ENCODE assay signal across 1 cellular context in genomic region chr5:172188893-172189692, GRCh38.
TF ChIP-seq lines count a peak whose summit lies in the region.

No MANE protein-coding gene starts in this region.

TF ChIP-seq in IMR-90, 13 proteins besides CTCF, POLR2A, EP300 and RAD21:
- no peak for TF ChIP-seq RFX5 (IDR thresholded peaks at IDR 0.05; ENCODE audit: low read depth, low read length)
- no peak; the same call in 1 of the 2 replicates for TF ChIP-seq BHLHE40 (IDR thresholded peaks at IDR 0.05; ENCODE audit: low read depth, low read length)
- TF ChIP-seq CHD1 (IDR thresholded peaks at IDR 0.05; ENCODE audit: low read depth, low read length) = no peak
- no peak for TF ChIP-seq RCOR1 (IDR thresholded peaks at IDR 0.05; ENCODE audit: insufficient replicate concordance, low read length)
- TF ChIP-seq MAZ (IDR thresholded peaks at IDR 0.05; ENCODE audit: borderline replicate concordance, low read depth, low read length) = no peak
- no peak for TF ChIP-seq NFE2L2 (IDR thresholded peaks at IDR 0.05; ENCODE audit: low read depth, low read length)
- no peak for TF ChIP-seq MXI1 (IDR thresholded peaks at IDR 0.05; ENCODE audit: borderline replicate concordance, low read depth, low read length)
- TF ChIP-seq SMC3 (IDR thresholded peaks at IDR 0.05; ENCODE audit: low read depth, low read length) = no peak
- TF ChIP-seq FOS (IDR thresholded peaks at IDR 0.05; ENCODE audit: low read depth, low read length) = no peak
- no peak for TF ChIP-seq ELK1 (IDR thresholded peaks at IDR 0.05; ENCODE audit: borderline replicate concordance, low read depth, low read length)
- no peak for TF ChIP-seq MAFK (IDR thresholded peaks at IDR 0.05; ENCODE audit: low read depth, low read length)
- no peak for TF ChIP-seq USF2 (IDR thresholded peaks at IDR 0.05; ENCODE audit: low read depth, low read length)
- no peak for TF ChIP-seq CEBPB (IDR thresholded peaks at IDR 0.05; ENCODE audit: low read depth, low read length)
TF ChIP-seq in IMR-90: peak in this region for 0.
